ENCODE assay signal across 8 cellular contexts in the genomic region with DNA sequence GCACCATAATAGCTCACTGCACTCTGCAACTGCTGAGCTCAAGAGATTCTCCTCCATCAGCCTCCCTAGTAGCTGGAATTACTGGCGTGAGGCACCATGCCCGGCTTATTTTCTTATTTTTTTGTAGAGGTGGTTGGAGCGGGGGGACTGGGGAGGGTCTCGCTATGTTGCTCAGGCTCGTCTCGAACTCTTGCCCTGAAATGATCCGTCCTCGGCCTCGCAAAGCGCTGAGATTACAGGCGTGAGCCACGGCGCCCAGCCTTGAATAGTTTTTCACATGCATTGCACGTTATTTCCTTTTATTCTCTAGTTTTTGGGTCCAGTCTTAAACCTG. TPM values are rescaled to one million over a fixed set of nuclear protein-coding genes. Genes with fewer than 3 reads are reported as not detected.
A peak's percentile ranks its signal among the peaks of the same experiment; 100 is the strongest.
DNase-seq lines count a peak whose midpoint lies in the region; ATAC-seq, FAIRE-seq and TF ChIP-seq lines count a peak whose summit lies in the region.

No MANE protein-coding gene starts in this region.

- 75% methylated on average over 14 of the region's 14 CpGs; no CpG with 5 or more reads in 1 of the 2 experiments for WGBS in H1 (ENCODE audit: extremely low coverage in 1 of 2, insufficient coverage in 1 of 2, insufficient read length in 1 of 2, insufficient replicate concordance in 2 of 2, low coverage in 1 of 2, low lambda C conversion rate in 2 of 2, missing lambda C conversion rate in 1 of 2), 2 experiments

- peaks cover 0 to 6% (median 0%) of the 10 kb centered on the region in 7 donors for H3K9me3 Mint-ChIP-seq in CD14-positive monocyte

- H3K79me1 ChIP-seq in H1 (ENCODE audit: low read depth, low read length), result no peaks in the 10 kb centered on the region; the same call in 1 of the 2 replicates

- DNase-seq in CD14-positive monocyte (ENCODE audit: low spot score) (no peak), MM.1S (no peak), H1 (ENCODE audit: low read depth in 1 of 2, low spot score in 2 of 2) (no peak), NCI-H345 (lab: John Stamatoyannopoulos, UW) (no peak), GM19240 (ENCODE audit: insufficient read length, low spot score) (no peak)

- no peaks in the 10 kb centered on the region for H3K9me3 ChIP-seq in MM.1S (replicated peaks; ENCODE audit: insufficient read depth, low read length)
- H3K9me3 ChIP-seq in H1 (ENCODE audit: insufficient read depth in 2 of 2, low read depth in 1 of 2, low read length in 1 of 2), result no peaks in the 10 kb centered on the region
- no peaks in the 10 kb centered on the region for H3K9me3 ChIP-seq in neuron (ENCODE audit: low read length)

- peak overlapping the region; percentile 92 to 98 (median 95) for H3K27ac Mint-ChIP-seq in CD14-positive monocyte

- H3K4me3 Mint-ChIP-seq in CD14-positive monocyte, result peak overlapping the region; percentile 94 to 95

- H3K27ac ChIP-seq in MM.1S (ENCODE audit: low read length), result peak overlapping the region; percentile 6; the same call in 1 of the 2 replicates
- no peak overlapping the region for H3K27ac ChIP-seq in H1 (ENCODE audit: low read depth, low read length)

- no peak overlapping the region for H3K23ac ChIP-seq in H1 (ENCODE audit: insufficient read length)

- no peak overlapping the region for H3K14ac ChIP-seq in H1 (ENCODE audit: insufficient read length)

- peaks cover 13 to 24% of the 10 kb centered on the region in 2 donors for H3K36me3 Mint-ChIP-seq in CD14-positive monocyte

- no peak for TF ChIP-seq CTCF in CD14-positive monocyte (IDR thresholded peaks at IDR 0.05)
- TF ChIP-seq CTCF in MM.1S (IDR thresholded peaks at IDR 0.05; ENCODE audit: low read length), result no peak
- TF ChIP-seq CTCF in H1 (IDR thresholded peaks at IDR 0.05; ENCODE audit: control extremely low read depth in 1 of 3, insufficient read depth in 1 of 3, low read depth in 1 of 3, low read length in 3 of 3), result no peak

- H4K8ac ChIP-seq in H1 (ENCODE audit: extremely low read depth, insufficient read depth, low read length), result 0 out of 2 replicates have a peak overlapping the region, but pooled peaks have one; percentile 39

- peaks cover 54% of the 10 kb centered on the region for H3K4me1 Mint-ChIP-seq in CD14-positive monocyte

- H2BK20ac ChIP-seq in H1 (ENCODE audit: low read length), result no peak overlapping the region

- POLR2A ChIA-PET in H1 (lab: Charles Lee; ENCODE audit: partially characterized antibody), result interaction anchor here (0.7 to 2.8 kb wide), 21 partner anchors 8 to 63 kb away, joined by 3 to 45 read pairs (median 5); a partner anchor contains a TSS

- H3K27me3 ChIP-seq in MM.1S (replicated peaks; ENCODE audit: insufficient read depth, low read length) (no peaks in the 10 kb centered on the region), H1 (replicated peaks in 1 of 4; ENCODE audit: control insufficient read depth in 3 of 4, extremely low read depth in 1 of 4, insufficient read depth in 3 of 4, low read length in 3 of 4) (no peaks in the 10 kb centered on the region), neuron (ENCODE audit: insufficient read depth, low read length) (no peaks in the 10 kb centered on the region)

- H3K4me3 ChIP-seq in MM.1S (ENCODE audit: low read length) (peak overlapping the region; percentile 54), H1 (ENCODE audit: extremely low read depth in 1 of 4, insufficient read depth in 2 of 4, low read depth in 3 of 4, low read length in 4 of 4) (peak overlapping the region in 3 of 4 experiments; percentile 1 to 79 (median 16); a peak in 5 of 8 replicates), neuron (ENCODE audit: low read length) (peak overlapping the region; percentile 89)

- FAIRE-seq in H1 (lab: Jason Lieb, UNC), result no peak

- H3K23me2 ChIP-seq in H1 (ENCODE audit: low read depth, low read length), result peaks cover 3% of the 10 kb centered on the region

- ATAC-seq in GM21737 (IDR thresholded peaks at IDR 0.05; ENCODE audit: unreplicated experiment), result no peak
- ATAC-seq in HG03354 (IDR thresholded peaks at IDR 0.05; ENCODE audit: poor library complexity, severe bottlenecking, unreplicated experiment), result no peak

- intact Hi-C loops in CD14-positive monocyte (cut with micrococcal nuclease), result loop anchor here in 1 of 2 donors (2.0 to 10.0 kb wide), 2 partner anchors 29 to 207 kb away; a partner anchor contains a TSS

- H2BK120ac ChIP-seq in H1 (replicated peaks; ENCODE audit: low read depth, low read length), result no peak overlapping the region

- H3K4me2 ChIP-seq in MM.1S (ENCODE audit: low read depth, low read length) (peak overlapping the region; percentile 73), H1 (ENCODE audit: insufficient read depth in 1 of 2, low read depth in 2 of 2, low read length in 2 of 2) (peak overlapping the region; percentile 55 to 65)

- peak overlapping the region; percentile 34 for H4K5ac ChIP-seq in H1 (ENCODE audit: insufficient read length, low read depth, low read length)

- H3K9ac ChIP-seq in MM.1S (ENCODE audit: low read length) (peak overlapping the region; percentile 30; the same call in 1 of the 2 replicates), H1 (replicated peaks in 1 of 4; ENCODE audit: extremely low read depth in 1 of 4, low read depth in 3 of 4, low read length in 3 of 4) (peak overlapping the region in 1 of 4 experiments; percentile 16; a peak in 1 of 7 replicates)

- no peak overlapping the region for H2BK15ac ChIP-seq in H1 (ENCODE audit: low read length)

- peak overlapping the region; percentile 81 for H2AFZ ChIP-seq in MM.1S (ENCODE audit: low read length)
- H2AFZ ChIP-seq in H1 (ENCODE audit: low read length), result peak overlapping the region; percentile 28; the same call in 1 of the 2 replicates
- peak overlapping the region; percentile 66 for H2AFZ ChIP-seq in neuron (ENCODE audit: low read depth, low read length)

- no peak for TF ChIP-seq RAD21 in H1 (IDR thresholded peaks at IDR 0.05 in 1 of 2, conservative IDR thresholded peaks at IDR 0.05 in 1 of 2; ENCODE audit: low read depth in 2 of 2, low read length in 2 of 2)

- no peaks in the 10 kb centered on the region for H4K20me1 ChIP-seq in MM.1S (ENCODE audit: insufficient read depth, low read length)
- H4K20me1 ChIP-seq in H1 (replicated peaks in 1 of 2; ENCODE audit: control insufficient read depth in 1 of 2, insufficient read depth in 2 of 2, low read length in 2 of 2), result peaks cover 1 to 3% of the 10 kb centered on the region in 2 experiments

- no peak overlapping the region for H4K91ac ChIP-seq in H1 (replicated peaks; ENCODE audit: insufficient read length, low read length)

- H3K27me3 Mint-ChIP-seq in CD14-positive monocyte (ENCODE audit: low read depth in 3 of 3), result no peaks in the 10 kb centered on the region

- H3K18ac ChIP-seq in H1 (ENCODE audit: extremely low read depth, low read length), result no peak overlapping the region

- CTCF ChIA-PET in H1 (lab: Charles Lee; ENCODE audit: partially characterized antibody), result interaction anchor here (0.7 to 10.2 kb wide), 4 partner anchors 11 to 69 kb away, joined by 3 to 108 read pairs (median 8); no protein-coding TSS in a partner anchor

- no peak overlapping the region for H2BK12ac ChIP-seq in H1 (ENCODE audit: low read depth, low read length)

- H3K9me2 ChIP-seq in MM.1S (replicated peaks; ENCODE audit: insufficient read depth, low read length), result no peaks in the 10 kb centered on the region

- peak overlapping the region; percentile 8 for H3K56ac ChIP-seq in H1 (replicated peaks; ENCODE audit: insufficient read length, low read depth, low read length)

- TF ChIP-seq POLR2A in H1 (IDR thresholded peaks at IDR 0.05; ENCODE audit: control extremely low read depth in 1 of 2, low read depth in 2 of 2, low read length in 2 of 2), result no peak

- H3K4me1 ChIP-seq in MM.1S (ENCODE audit: low read length) (peaks cover 10% of the 10 kb centered on the region), H1 (replicated peaks in 1 of 4; ENCODE audit: control insufficient read depth in 3 of 4, insufficient read depth in 4 of 4, low read length in 3 of 4) (peaks cover 0 to 4% (median under 1%) of the 10 kb centered on the region in 4 experiments; a peak in 2 of 7 replicates), neuron (ENCODE audit: insufficient read depth, low read length) (peaks cover 11% of the 10 kb centered on the region)

- peaks cover 17% of the 10 kb centered on the region; the same call in 1 of the 2 replicates for H3F3A ChIP-seq in MM.1S (ENCODE audit: insufficient read depth, low read length)

- H3K36me3 ChIP-seq in MM.1S (replicated peaks; ENCODE audit: insufficient read depth, low read length), result no peaks in the 10 kb centered on the region
- H3K36me3 ChIP-seq in H1 (ENCODE audit: control insufficient read depth in 2 of 4, insufficient read depth in 4 of 4, low read length in 3 of 4), result peaks cover 2 to 8% (median 5%) of the 10 kb centered on the region in 4 experiments; a peak in 5 of 8 replicates
- H3K36me3 ChIP-seq in neuron (ENCODE audit: insufficient read depth, low read length), result peaks cover 13% of the 10 kb centered on the region

- H3K4ac ChIP-seq in H1 (replicated peaks; ENCODE audit: insufficient read length, low read depth, low read length), result no peak overlapping the region

- H2BK5ac ChIP-seq in H1 (ENCODE audit: low read depth, low read length), result no peak overlapping the region

- peaks cover 18% of the 10 kb centered on the region for H3K79me2 ChIP-seq in MM.1S (ENCODE audit: low read length)
- peaks cover 0 to 12% of the 10 kb centered on the region in 2 experiments; a peak in 2 of 4 replicates for H3K79me2 ChIP-seq in H1 (ENCODE audit: control insufficient read depth in 1 of 2, insufficient read depth in 2 of 2, low read length in 2 of 2)

- no peak overlapping the region for H2AK5ac ChIP-seq in H1 (ENCODE audit: low read depth, low read length)

- TF ChIP-seq EP300 in H1 (IDR thresholded peaks at IDR 0.05; ENCODE audit: borderline replicate concordance in 1 of 2, low read depth in 2 of 2, low read length in 2 of 2), result no peak

RNA-seq across cellular contexts. Expression of a gene that starts 0.5 kb away (rescaled TPM):
- polyA plus RNA-seq in CD14-positive monocyte (100 to 1,000 TPM; 621 to 754 TPM), H1 (2011; rRNA removed) (622 and 735 TPM in 2 replicates)
- 153 and 161 TPM in 2 replicates for total RNA-seq in H1 (2021; fragmentation: NEBNext Ultra II Directional; extraction: Animal tissue kit (Norgen Biotek cat#: 25700))
- 505 TPM for polyA plus RNA-seq in H1 (2011; cell fraction: cytosol; rRNA removed)
- polyA plus RNA-seq in H1 (2011; cell fraction: nucleus; rRNA removed), result 363 TPM
- polyA plus RNA-seq in H1 (2012, experiment 1 of 2), result 152 to 293 TPM (median 281 TPM) in 4 replicates
- 327 TPM for polyA plus RNA-seq in H1 (2012, experiment 2 of 2)
- polyA plus RNA-seq in H1 (2013, experiment 1 of 2), result 160 TPM
- polyA plus RNA-seq in H1 (2013, experiment 2 of 2), result 154 TPM
- polyA minus RNA-seq in H1 (2011; rRNA and poly(A)+ RNA removed), result 44.3 and 46.6 TPM in 2 replicates
- 43.1 TPM for polyA minus RNA-seq in H1 (2011; cell fraction: cytosol; rRNA and poly(A)+ RNA removed)
- 53.3 TPM for polyA minus RNA-seq in H1 (2011; cell fraction: nucleus; rRNA and poly(A)+ RNA removed)

RNA-seq across cellular contexts. Expression of a gene that starts 10.3 kb away (rescaled TPM):
- polyA plus RNA-seq in CD14-positive monocyte (1 to 10 TPM; 1.0 to 1.6 TPM), H1 (2011; rRNA removed) (11.9 and 19.6 TPM in 2 replicates)
- total RNA-seq in H1 (2021; fragmentation: NEBNext Ultra II Directional; extraction: Animal tissue kit (Norgen Biotek cat#: 25700)), result 20.2 and 22.1 TPM in 2 replicates
- polyA plus RNA-seq in H1 (2011; cell fraction: cytosol; rRNA removed), result 8.6 TPM
- polyA plus RNA-seq in H1 (2011; cell fraction: nucleus; rRNA removed), result 55.1 TPM
- polyA plus RNA-seq in H1 (2012, experiment 1 of 2), result 13.7 to 21.2 TPM (median 20.2 TPM) in 4 replicates
- polyA plus RNA-seq in H1 (2012, experiment 2 of 2), result 16.9 TPM
- polyA plus RNA-seq in H1 (2013, experiment 1 of 2), result 16.6 TPM
- polyA plus RNA-seq in H1 (2013, experiment 2 of 2), result 15.0 TPM
- 8.3 and 8.7 TPM in 2 replicates for polyA minus RNA-seq in H1 (2011; rRNA and poly(A)+ RNA removed)
- polyA minus RNA-seq in H1 (2011; cell fraction: cytosol; rRNA and poly(A)+ RNA removed), result 6.9 TPM
- polyA minus RNA-seq in H1 (2011; cell fraction: nucleus; rRNA and poly(A)+ RNA removed), result 21.6 TPM

RNA-seq across cellular contexts. Expression of a gene that starts 20.2 kb away (rescaled TPM):
- polyA plus RNA-seq in CD14-positive monocyte (not detected), H1 (2011; rRNA removed) (13.8 and 15.8 TPM in 2 replicates)
- total RNA-seq in H1 (2021; fragmentation: NEBNext Ultra II Directional; extraction: Animal tissue kit (Norgen Biotek cat#: 25700)), result 5.1 and 5.3 TPM in 2 replicates
- polyA plus RNA-seq in H1 (2011; cell fraction: cytosol; rRNA removed), result 9.7 TPM
- polyA plus RNA-seq in H1 (2011; cell fraction: nucleus; rRNA removed), result 16.7 TPM
- 6.8 to 11.1 TPM (median 8.5 TPM) in 4 replicates for polyA plus RNA-seq in H1 (2012, experiment 1 of 2)
- polyA plus RNA-seq in H1 (2012, experiment 2 of 2), result 5.8 TPM
- 9.2 TPM for polyA plus RNA-seq in H1 (2013, experiment 1 of 2)
- 9.8 TPM for polyA plus RNA-seq in H1 (2013, experiment 2 of 2)
- polyA minus RNA-seq in H1 (2011; rRNA and poly(A)+ RNA removed), result 6.7 and 6.9 TPM in 2 replicates
- polyA minus RNA-seq in H1 (2011; cell fraction: cytosol; rRNA and poly(A)+ RNA removed), result 6.5 TPM
- 3.9 TPM for polyA minus RNA-seq in H1 (2011; cell fraction: nucleus; rRNA and poly(A)+ RNA removed)

RNA-seq across cellular contexts. Expression of a gene that starts 21.4 kb away (rescaled TPM):
- polyA plus RNA-seq in CD14-positive monocyte, result under 1 TPM; 0.59 to 0.81 TPM
- 1.7 TPM in 2 replicates for total RNA-seq in H1 (2021; fragmentation: NEBNext Ultra II Directional; extraction: Animal tissue kit (Norgen Biotek cat#: 25700))
- polyA plus RNA-seq in H1 (2011; rRNA removed), result 1.00 and 1.2 TPM in 2 replicates
- 1.5 TPM for polyA plus RNA-seq in H1 (2011; cell fraction: cytosol; rRNA removed)
- 1.4 TPM for polyA plus RNA-seq in H1 (2011; cell fraction: nucleus; rRNA removed)
- 0.39 to 1.6 TPM (median 1.1 TPM) in 4 replicates for polyA plus RNA-seq in H1 (2012, experiment 1 of 2)
- 0.67 TPM for polyA plus RNA-seq in H1 (2012, experiment 2 of 2)
- 1.3 TPM for polyA plus RNA-seq in H1 (2013, experiment 1 of 2)
- polyA plus RNA-seq in H1 (2013, experiment 2 of 2), result 1.3 TPM
- polyA minus RNA-seq in H1 (2011; rRNA and poly(A)+ RNA removed), result 0.10 and 0.57 TPM in 2 replicates
- polyA minus RNA-seq in H1 (2011; cell fraction: cytosol; rRNA and poly(A)+ RNA removed), result not detected
- polyA minus RNA-seq in H1 (2011; cell fraction: nucleus; rRNA and poly(A)+ RNA removed), result 1.5 TPM

RNA-seq across cellular contexts. Expression of a gene that starts 28.8 kb away (rescaled TPM):
- polyA plus RNA-seq in CD14-positive monocyte (1 to 10 TPM; 6.2 TPM), H1 (2011; rRNA removed) (9.1 and 10.2 TPM in 2 replicates)
- 15.3 and 15.9 TPM in 2 replicates for total RNA-seq in H1 (2021; fragmentation: NEBNext Ultra II Directional; extraction: Animal tissue kit (Norgen Biotek cat#: 25700))
- 15.9 TPM for polyA plus RNA-seq in H1 (2011; cell fraction: cytosol; rRNA removed)
- 11.4 TPM for polyA plus RNA-seq in H1 (2011; cell fraction: nucleus; rRNA removed)
- polyA plus RNA-seq in H1 (2012, experiment 1 of 2), result 18.3 to 21.4 TPM (median 19.8 TPM) in 4 replicates
- 7.7 TPM for polyA plus RNA-seq in H1 (2012, experiment 2 of 2)
- 14.0 TPM for polyA plus RNA-seq in H1 (2013, experiment 1 of 2)
- polyA plus RNA-seq in H1 (2013, experiment 2 of 2), result 17.1 TPM
- 8.2 and 8.3 TPM in 2 replicates for polyA minus RNA-seq in H1 (2011; rRNA and poly(A)+ RNA removed)
- 5.3 TPM for polyA minus RNA-seq in H1 (2011; cell fraction: cytosol; rRNA and poly(A)+ RNA removed)
- polyA minus RNA-seq in H1 (2011; cell fraction: nucleus; rRNA and poly(A)+ RNA removed), result 6.8 TPM

Comparison
In these comparisons a context has a peak if more than half of its experiments do, and no peak if none do; other contexts are left out.
1. H2AFZ ChIP-seq: peak in every context shown above with its lines; median percentile 81 in MM.1S; 66 in neuron; 28 in H1.
2. H3K4me3 ChIP-seq: peak in every context shown above with its lines; median percentile 89 in neuron; 54 in MM.1S; 16 in H1.
3. RNA of a gene that starts 20.2 kb away (polyA plus RNA-seq): 5.8 to 16.7 TPM in H1; not detected in CD14-positive monocyte; every median in the first group is over 4 times any median in the second.